11 cellular contexts compared by ENCODE assay signal in the genomic region with DNA sequence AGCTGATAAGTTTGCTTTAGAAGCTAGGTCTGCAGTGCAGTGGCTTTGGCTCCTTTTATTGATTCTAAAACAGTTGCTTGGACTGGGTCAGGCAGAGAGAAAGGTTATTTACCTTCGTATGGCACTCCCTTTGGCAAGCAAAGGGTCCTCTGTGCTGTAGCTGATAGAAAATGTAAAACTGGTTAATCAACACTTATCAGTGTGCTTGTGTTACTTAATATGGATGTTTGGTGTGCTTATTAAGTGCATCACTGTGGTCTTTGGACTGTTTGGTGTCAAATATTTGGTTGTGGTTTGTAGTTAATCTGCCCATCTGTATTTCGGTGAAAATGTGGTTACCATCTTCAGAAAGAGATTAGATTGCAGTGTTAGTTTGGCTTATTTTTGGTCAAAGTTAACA. TPM values are rescaled to one million over a fixed set of nuclear protein-coding genes. Genes with fewer than 3 reads are reported as not detected.
DNase-seq lines count a peak whose midpoint lies in the region; ATAC-seq and TF ChIP-seq lines count a peak whose summit lies in the region.
"Had no signal": no experiment of that assay in that cellular context is flagged by ENCODE, and none has a peak within 500 bp of the region (broad histone marks: within the 10 kb centered on the region; RNA-seq: fewer than 3 reads in every experiment).

No MANE protein-coding gene starts in this region.

- no peaks in the 10 kb centered on the region for H3K9me2 ChIP-seq in MM.1S (replicated peaks; ENCODE audit: insufficient read depth, low read length)

- H3K4me1 ChIP-seq in MM.1S (ENCODE audit: low read length) = peaks cover 21% of the 10 kb centered on the region

- no peak overlapping the region for H2AFZ ChIP-seq in MM.1S (ENCODE audit: low read length)

- peak; percentile 47 for ATAC-seq in HG02852 (IDR thresholded peaks at IDR 0.05; ENCODE audit: unreplicated experiment)
- ATAC-seq in sciatic nerve = no peak

- DNase-seq in NCI-H748 (lab: John Stamatoyannopoulos, UW; ENCODE audit: unreplicated experiment) = peak; percentile 29
- DNase-seq in NCI-H748 treated with DMSO at 0.1 percent for 48 hours (lab: John Stamatoyannopoulos, UW) = no peak
- peak; percentile 58 for DNase-seq in MM.1S
- peak; percentile 47 for DNase-seq in renal cortical epithelial cell (ENCODE audit: low read depth)
- no peak for DNase-seq in sciatic nerve (ENCODE audit: low spot score)
- DNase-seq in cerebellar nuclear complex (lab: John Stamatoyannopoulos, UW) = no peak
- no peak for DNase-seq in NCI-H82 (lab: John Stamatoyannopoulos, UW)
- DNase-seq: WERI-Rb-1 had no signal

- intact Hi-C loops in sciatic nerve (cut with DNase I) = no loop called here

- peak overlapping the region; percentile 42 for H3K4me2 ChIP-seq in MM.1S (ENCODE audit: low read depth, low read length)

- H3K36me3 ChIP-seq in MM.1S (replicated peaks; ENCODE audit: insufficient read depth, low read length) = no peaks in the 10 kb centered on the region
- H3K36me3 ChIP-seq: WERI-Rb-1 had no signal

- H3K27me3 ChIP-seq in MM.1S (replicated peaks; ENCODE audit: insufficient read depth, low read length) = no peaks in the 10 kb centered on the region

- H3K4me3 ChIP-seq in MM.1S (ENCODE audit: low read length) = no peak overlapping the region
- H3K4me3 ChIP-seq: lung had no signal

- no peaks in the 10 kb centered on the region for H3K9me3 ChIP-seq in MM.1S (replicated peaks; ENCODE audit: insufficient read depth, low read length)

- peak overlapping the region; percentile 19; the same call in 1 of the 2 replicates for H3K27ac ChIP-seq in MM.1S (ENCODE audit: low read length)
- H3K27ac ChIP-seq: 22Rv1, WERI-Rb-1 had no signal

- H3F3A ChIP-seq in MM.1S (ENCODE audit: insufficient read depth, low read length) = peaks cover 12% of the 10 kb centered on the region

- no peaks in the 10 kb centered on the region for H4K20me1 ChIP-seq in MM.1S (ENCODE audit: insufficient read depth, low read length)

- no peak for TF ChIP-seq CTCF in MM.1S (IDR thresholded peaks at IDR 0.05; ENCODE audit: low read length)

- peaks cover 86% of the 10 kb centered on the region for H3K79me2 ChIP-seq in MM.1S (ENCODE audit: low read length)

- H3K9ac ChIP-seq in MM.1S (ENCODE audit: low read length) = no peak overlapping the region

RNA-seq across cellular contexts. Expression of a gene that starts 16.0 kb away (rescaled TPM):
- total RNA-seq in renal cortical epithelial cell (34.0 and 61.3 TPM in 2 replicates), sciatic nerve (91.0 TPM)

Comparison
In these comparisons a context has a peak if more than half of its experiments do, and no peak if none do; other contexts are left out.
1. DNase-seq: peak in NCI-H748 (single experiment), MM.1S (single experiment) and renal cortical epithelial cell (single experiment); none in NCI-H748 treated with DMSO at 0.1 percent for 48 hours (single experiment), sciatic nerve (single experiment), cerebellar nuclear complex (0 of 2) and NCI-H82 (single experiment).